14 cellular contexts compared by ENCODE assay signal in genomic region chr4:158825443-158826036, GRCh38. TPM values are rescaled to one million over a fixed set of nuclear protein-coding genes. Genes with fewer than 3 reads are reported as not detected.
DNase-seq lines count a peak whose midpoint lies in the region; ATAC-seq and TF ChIP-seq lines count a peak whose summit lies in the region.
"Had no signal": no experiment of that assay in that cellular context is flagged by ENCODE, and none has a peak within 500 bp of the region (broad histone marks: within the 10 kb centered on the region; RNA-seq: fewer than 3 reads in every experiment).

No MANE protein-coding gene starts in this region.

- H3K9me3 Mint-ChIP-seq in dendritic cell treated with granulocyte-macrophage colony-stimulating factor and Interleukin-4, amounts not matched to agents 40 ng/mL and 50 ng/mL, for 4 days: no peaks in the 10 kb centered on the region

- peak overlapping the region; percentile 62 for H3K27ac Mint-ChIP-seq in dendritic cell treated with granulocyte-macrophage colony-stimulating factor and Interleukin-4, amounts not matched to agents 40 ng/mL and 50 ng/mL, for 4 days

- no peaks in the 10 kb centered on the region for H3K27me3 Mint-ChIP-seq in dendritic cell treated with granulocyte-macrophage colony-stimulating factor and Interleukin-4, amounts not matched to agents 40 ng/mL and 50 ng/mL, for 4 days

- no peaks in the 10 kb centered on the region for H3K9me3 ChIP-seq in osteoblast (ENCODE audit: low read depth, low read length)

- peaks cover 78% of the 10 kb centered on the region for H3K36me3 Mint-ChIP-seq in dendritic cell treated with granulocyte-macrophage colony-stimulating factor and Interleukin-4, amounts not matched to agents 40 ng/mL and 50 ng/mL, for 4 days (ENCODE audit: low read depth)

- H2AFZ ChIP-seq in osteoblast (ENCODE audit: low read length): no peak overlapping the region

- no peaks in the 10 kb centered on the region for H3K27me3 ChIP-seq in osteoblast (ENCODE audit: insufficient read depth, low read length)
- H3K27me3 ChIP-seq: foreskin keratinocyte had no signal

- peak overlapping the region; percentile 63 for H3K27ac ChIP-seq in osteoblast (ENCODE audit: low read depth, low read length)
- H3K27ac ChIP-seq: foreskin keratinocyte, HL-60 had no signal

- H3K36me3 ChIP-seq in osteoblast (ENCODE audit: insufficient read depth, low read length): peaks cover 10% of the 10 kb centered on the region

- no peak overlapping the region for H3K4me3 Mint-ChIP-seq in dendritic cell treated with granulocyte-macrophage colony-stimulating factor and Interleukin-4, amounts not matched to agents 40 ng/mL and 50 ng/mL, for 4 days

- TF ChIP-seq POLR2A in lower leg skin (IDR thresholded peaks at IDR 0.05): no peak

- intact Hi-C loops in dendritic cell treated with granulocyte-macrophage colony-stimulating factor and Interleukin-4, amounts not matched to agents 40 ng/mL and 50 ng/mL, for 4 days (cut with micrococcal nuclease): no loop called here
- intact Hi-C loops in lower leg skin (cut with DNase I; ENCODE audit: low total_unique reads): no loop called here

- H4K20me1 ChIP-seq in osteoblast (ENCODE audit: insufficient read depth, low read length): no peaks in the 10 kb centered on the region

- no peak overlapping the region for H3K4me2 ChIP-seq in osteoblast (ENCODE audit: insufficient read depth, low read length)

- H3K4me1 ChIP-seq in osteoblast (ENCODE audit: insufficient read depth, low read length): peaks cover 40% of the 10 kb centered on the region

- DNase-seq in osteoblast (ENCODE audit: insufficient read length, low spot score, missing footprints) (no peak), lower leg skin (ENCODE audit: low spot score in 2 of 2) (no peak), SHP77 (lab: John Stamatoyannopoulos, UW) (no peak), NCI-H82 (lab: John Stamatoyannopoulos, UW) (no peak), NCI-H1048 (lab: John Stamatoyannopoulos, UW) (no peak)
- DNase-seq: activated CD4-positive, alpha-beta T cell treated with anti-CD3 and anti-CD28 coated beads, Interleukin-2, amount 50 U/mL, for 48 hours; NCI-H187 treated with DMSO at 0.1 percent for 48 hours; SHP77 treated with DMSO at 0.1 percent for 48 hours; substantia nigra had no signal

- peaks cover 60% of the 10 kb centered on the region for H3K79me2 ChIP-seq in osteoblast (ENCODE audit: insufficient read depth, low read length)

- WGBS in lower leg skin, 2 donors: 75 to 76% methylated on average over 4 of the region's 4 CpGs

- H3K4me3 ChIP-seq in GM08714 (ENCODE audit: low read length): peak overlapping the region; percentile 30; the same call in 1 of the 2 replicates
- no peak overlapping the region for H3K4me3 ChIP-seq in osteoblast (ENCODE audit: insufficient read depth, low read length)
- H3K4me3 ChIP-seq in lower leg skin (ENCODE audit: low read depth, poor library complexity, severe bottlenecking): no peak overlapping the region

- ATAC-seq in HG03097 (IDR thresholded peaks at IDR 0.05; ENCODE audit: low FRiP score, unreplicated experiment): peak; percentile 2

- peaks cover 72% of the 10 kb centered on the region for H3K4me1 Mint-ChIP-seq in dendritic cell treated with granulocyte-macrophage colony-stimulating factor and Interleukin-4, amounts not matched to agents 40 ng/mL and 50 ng/mL, for 4 days (ENCODE audit: low read depth)

- TF ChIP-seq CTCF in osteoblast (IDR thresholded peaks at IDR 0.05; ENCODE audit: extremely low read depth, low read depth, low read length) (no peak), lower leg skin (IDR thresholded peaks at IDR 0.05) (no peak)

RNA-seq across cellular contexts. Expression of gene FNIP2, which starts 56.7 kb away (rescaled TPM):
- total RNA-seq in osteoblast: 73.4 and 78.9 TPM in 2 replicates
- total RNA-seq in lower leg skin: 10 to 100 TPM; 20.5 to 47.5 (median 38.8) TPM
